In the genomic region with DNA sequence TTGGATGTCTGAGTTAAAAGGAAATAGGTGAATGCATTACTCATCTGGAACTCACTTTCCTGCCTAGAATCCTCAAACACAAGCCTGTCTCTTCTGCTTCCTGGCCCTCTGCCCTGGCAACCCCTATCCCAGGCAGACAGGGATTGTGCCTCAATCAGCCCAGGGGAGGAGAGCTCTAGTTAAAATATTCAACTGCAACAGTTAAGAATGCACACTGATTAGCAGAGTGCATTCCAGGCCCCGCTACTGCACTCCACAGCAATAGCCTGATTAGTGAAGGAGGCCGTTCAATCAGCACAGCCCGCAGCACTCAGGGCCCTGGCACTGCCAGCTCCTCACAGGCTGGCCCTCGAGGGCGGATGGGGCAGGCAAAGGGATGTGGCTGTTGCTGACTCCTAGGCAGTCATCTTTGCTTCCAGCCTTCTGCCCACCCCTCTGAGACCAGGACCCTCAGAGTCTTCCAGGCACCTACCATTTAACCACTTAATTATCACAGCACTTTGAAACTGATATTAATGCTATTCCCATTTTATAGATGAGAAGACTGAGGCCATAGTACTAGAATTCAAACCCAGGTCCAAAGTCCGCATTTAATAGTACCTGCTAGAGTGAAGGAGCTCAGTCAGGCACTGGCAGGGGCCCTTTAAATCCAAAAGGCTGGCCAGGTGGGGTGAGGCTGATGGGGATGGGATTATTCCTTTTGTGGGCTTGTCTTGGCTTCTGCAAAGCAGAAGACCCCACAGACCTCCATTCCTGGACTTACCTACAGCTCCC, we compare ENCODE assay signal across 27 cellular contexts.
DNase-seq lines count a peak whose midpoint lies in the region; ATAC-seq, FAIRE-seq and TF ChIP-seq lines count a peak whose summit lies in the region.
"Had no signal": no experiment of that assay in that cellular context is flagged by ENCODE, and none has a peak within 500 bp of the region (broad histone marks: within the 10 kb centered on the region; RNA-seq: fewer than 3 reads in every experiment).

No MANE protein-coding gene starts in this region.

- peak; percentile 97 for ATAC-seq in left ventricle myocardium superior
- ATAC-seq: naive thymus-derived CD4-positive, alpha-beta T cell had no signal

- H3K4me3 Mint-ChIP-seq in brain = no peak overlapping the region
- H3K4me3 Mint-ChIP-seq: activated CD4-positive, alpha-beta memory T cell treated with anti-CD3 and anti-CD28 coated beads for 36 hours; memory B cell; naive thymus-derived CD4-positive, alpha-beta T cell had no signal

- FAIRE-seq in HTR-8/SVneo (lab: Jason Lieb, UNC) = no peak
- FAIRE-seq: H1, pancreas had no signal

- peaks cover 0 to 2% (median under 1%) of the 10 kb centered on the region in 5 experiments for H3K9me3 Mint-ChIP-seq in brain
- H3K9me3 Mint-ChIP-seq: activated CD4-positive, alpha-beta memory T cell treated with anti-CD3 and anti-CD28 coated beads for 36 hours; memory B cell had no signal

- peak overlapping the region; percentile 55 for H2BK5ac ChIP-seq in neuronal stem cell (ENCODE audit: low read length)

- intact Hi-C loops in left ventricle myocardium superior (cut with micrococcal nuclease) = no loop called here

- no peak overlapping the region for H3K9ac ChIP-seq in neuronal stem cell (ENCODE audit: low read depth, low read length, poor library complexity)
- H3K9ac ChIP-seq: BLaER1 treated with 17β-estradiol and CSF1 and Interleukin-3, amounts not matched to agents 10 nM and 100 nM had no signal

- H3K4me3 ChIP-seq in neuronal stem cell (ENCODE audit: low read length in 2 of 2) = no peak overlapping the region
- H3K4me3 ChIP-seq: adrenal gland; BLaER1 treated with 17β-estradiol and CSF1 and Interleukin-3, amounts not matched to agents 10 nM and 100 nM; dorsolateral prefrontal cortex; pancreas; uterus had no signal

- H3K9me3 ChIP-seq in neuronal stem cell (replicated peaks in 1 of 2; ENCODE audit: control insufficient read depth in 2 of 2, insufficient read depth in 1 of 2, low read depth in 1 of 2, low read length in 2 of 2) = no peaks in the 10 kb centered on the region
- H3K9me3 ChIP-seq: adrenal gland; BLaER1 treated with 17β-estradiol and CSF1 and Interleukin-3, amounts not matched to agents 10 nM and 100 nM; pancreas; uterus had no signal

- no peak for TF ChIP-seq CTCF in brain (conservative IDR thresholded peaks at IDR 0.05)

- H2BK12ac ChIP-seq in neuronal stem cell (ENCODE audit: low read length) = peak overlapping the region; percentile 59

- H3K23ac ChIP-seq in neuronal stem cell (ENCODE audit: low read depth, low read length, poor library complexity) = no peak overlapping the region

- H3K4me1 Mint-ChIP-seq in brain = peaks cover 21% of the 10 kb centered on the region
- H3K4me1 Mint-ChIP-seq: memory B cell had no signal

- H3K27ac Mint-ChIP-seq in brain = peak overlapping the region in 3 of 5 experiments; percentile 12 to 38 (median 16)
- H3K27ac Mint-ChIP-seq: activated CD4-positive, alpha-beta memory T cell treated with anti-CD3 and anti-CD28 coated beads for 36 hours; memory B cell; naive thymus-derived CD4-positive, alpha-beta T cell had no signal

- H3K4ac ChIP-seq in neuronal stem cell (ENCODE audit: low read length) = no peak overlapping the region

- no peak overlapping the region for H2AFZ ChIP-seq in neuronal stem cell (ENCODE audit: low read length)

- peak overlapping the region; percentile 48 for H2AK5ac ChIP-seq in neuronal stem cell (ENCODE audit: low read depth, low read length)

- peak; percentile 65 for DNase-seq in HT1080 (ENCODE audit: low read depth)
- peak; percentile 68 for DNase-seq in left ventricle myocardium superior
- DNase-seq in neuronal stem cell (ENCODE audit: low spot score) = no peak
- DNase-seq in NCI-H1930 (lab: John Stamatoyannopoulos, UW) = no peak
- DNase-seq in stimulated activated CD4-positive, alpha-beta T cell treated with anti-CD3 and anti-CD28 coated beads, Interleukin-12 subunit alpha, Interleukin-12 subunit beta, amount 100 ng/mL, for 4 hours = no peak
- DNase-seq in HTR-8/SVneo (ENCODE audit: insufficient read length, low spot score) = no peak
- DNase-seq in dermis blood vessel endothelial cell = no peak
- DNase-seq: ACHN; activated CD4-positive, alpha-beta memory T cell treated with anti-CD3 and anti-CD28 coated beads for 36 hours; activated T-cell treated with anti-CD3 and anti-CD28 coated beads for 4 hours; adrenal gland; central memory CD4-positive, alpha-beta T cell; dorsolateral prefrontal cortex; foreskin melanocyte; hippocampal formation; KG1; naive thymus-derived CD4-positive, alpha-beta T cell; NCI-H146; NCI-H2171 treated with DMSO at 0.1 percent for 48 hours; NCI-H69; pancreas; stimulated activated CD4-positive, alpha-beta T cell treated with anti-CD3 and anti-CD28 coated beads, Interleukin-1b, Interleukin-23, amount 100 ng/mL, for 48 hours; uterus had no signal

- H4K8ac ChIP-seq in neuronal stem cell (ENCODE audit: low read depth, low read length) = no peak overlapping the region

- H3K4me1 ChIP-seq in neuronal stem cell (ENCODE audit: control insufficient read depth in 2 of 2, insufficient read depth in 1 of 2, low read depth in 1 of 2, low read length in 2 of 2) = peaks cover 0 to 12% of the 10 kb centered on the region in 2 donors
- H3K4me1 ChIP-seq: adrenal gland, pancreas, uterus had no signal

- peak overlapping the region; percentile 41 for H2BK15ac ChIP-seq in neuronal stem cell (ENCODE audit: low read length)

- peak overlapping the region; percentile 73 for H3K18ac ChIP-seq in neuronal stem cell (ENCODE audit: low read length)

- H3K79me1 ChIP-seq in neuronal stem cell (ENCODE audit: low read depth, low read length) = no peaks in the 10 kb centered on the region

- WGBS in neuronal stem cell (ENCODE audit: extremely low coverage in 2 of 2, insufficient read length in 2 of 2, insufficient replicate concordance in 1 of 2), 2 donors = no CpG with 5 or more reads among the region's 6 CpGs

- H3K27ac ChIP-seq in neuronal stem cell (replicated peaks; ENCODE audit: low read length) = peak overlapping the region; percentile 39
- H3K27ac ChIP-seq: adrenal gland; BLaER1 treated with 17β-estradiol and CSF1 and Interleukin-3, amounts not matched to agents 10 nM and 100 nM; dorsolateral prefrontal cortex; pancreas; uterus had no signal

- H3K27me3 ChIP-seq in neuronal stem cell (ENCODE audit: control insufficient read depth in 3 of 3, insufficient read depth in 3 of 3, low read depth in 1 of 3, low read length in 3 of 3) = peaks cover 0 to 11% (median 0%) of the 10 kb centered on the region in 3 experiments
- H3K27me3 ChIP-seq: adrenal gland; BLaER1 treated with 17β-estradiol and CSF1 and Interleukin-3, amounts not matched to agents 10 nM and 100 nM; pancreas; uterus had no signal

- H4K91ac ChIP-seq in neuronal stem cell (ENCODE audit: low read depth, low read length, poor library complexity) = no peak overlapping the region

- H3K14ac ChIP-seq in neuronal stem cell (ENCODE audit: low read length) = no peak overlapping the region

- no peaks in the 10 kb centered on the region for H3K36me3 ChIP-seq in neuronal stem cell (replicated peaks in 1 of 2; ENCODE audit: control insufficient read depth in 2 of 2, insufficient read depth in 2 of 2, low read length in 2 of 2)
- H3K36me3 ChIP-seq: adrenal gland; BLaER1 treated with 17β-estradiol and CSF1 and Interleukin-3, amounts not matched to agents 10 nM and 100 nM; pancreas; uterus had no signal

- no peaks in the 10 kb centered on the region for H3K36me3 Mint-ChIP-seq in brain
- H3K36me3 Mint-ChIP-seq: activated CD4-positive, alpha-beta memory T cell treated with anti-CD3 and anti-CD28 coated beads for 36 hours; memory B cell; naive thymus-derived CD4-positive, alpha-beta T cell had no signal

- no peak overlapping the region for H2BK120ac ChIP-seq in neuronal stem cell (ENCODE audit: low read depth, low read length)

- no peak overlapping the region for H3K4me2 ChIP-seq in neuronal stem cell (ENCODE audit: insufficient read depth, low read length, poor library complexity, severe bottlenecking)
- H3K4me2 ChIP-seq: BLaER1 treated with 17β-estradiol and CSF1 and Interleukin-3, amounts not matched to agents 10 nM and 100 nM had no signal

- no peaks in the 10 kb centered on the region for H3K27me3 Mint-ChIP-seq in brain
- H3K27me3 Mint-ChIP-seq: activated CD4-positive, alpha-beta memory T cell treated with anti-CD3 and anti-CD28 coated beads for 36 hours; memory B cell had no signal

Comparison
In these comparisons a context has a peak if more than half of its experiments do, and no peak if none do; other contexts are left out.
1. DNase-seq: peak in HT1080 (single experiment) and left ventricle myocardium superior (single experiment); none in neuronal stem cell (single experiment), NCI-H1930 (0 of 2), stimulated activated CD4-positive, alpha-beta T cell treated with anti-CD3 and anti-CD28 coated beads, Interleukin-12 subunit alpha, Interleukin-12 subunit beta, amount 100 ng/mL, for 4 hours (single experiment), HTR-8/SVneo (single experiment) and dermis blood vessel endothelial cell (single experiment).